ENCODE assay signal across 18 cellular contexts in the genomic region with DNA sequence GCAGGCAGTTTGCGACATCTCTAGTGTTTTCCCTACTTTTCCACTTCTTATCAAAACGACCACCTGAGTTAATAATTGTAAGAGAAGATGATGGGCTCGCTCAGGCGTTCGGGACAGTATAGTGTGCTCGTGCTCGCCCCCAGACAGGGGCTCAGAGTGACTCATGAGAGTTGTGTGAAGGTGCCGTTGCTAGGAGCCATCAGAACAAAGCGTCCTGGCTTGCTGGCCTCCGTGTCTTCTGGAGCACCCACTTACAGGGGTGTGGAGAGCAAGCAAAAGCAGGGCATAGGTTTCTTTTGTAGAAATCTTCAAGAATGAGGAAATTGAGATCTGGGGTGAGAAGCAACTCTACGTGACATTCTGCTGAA.
DNase-seq lines count a peak whose midpoint lies in the region; ATAC-seq and TF ChIP-seq lines count a peak whose summit lies in the region.
"Had no signal": no experiment of that assay in that cellular context is flagged by ENCODE, and none has a peak within 500 bp of the region (broad histone marks: within the 10 kb centered on the region; RNA-seq: fewer than 3 reads in every experiment).

No MANE protein-coding gene starts in this region.

- no peaks in the 10 kb centered on the region for H3K27me3 ChIP-seq in BE2C
- H3K27me3 ChIP-seq: esophagus squamous epithelium had no signal

- no peaks in the 10 kb centered on the region for H3K36me3 ChIP-seq in BE2C
- H3K36me3 ChIP-seq: esophagus squamous epithelium, right lobe of liver had no signal

- ATAC-seq in GM18867 (IDR thresholded peaks at IDR 0.05; ENCODE audit: unreplicated experiment) (peak; percentile 32), HG02759 (IDR thresholded peaks at IDR 0.05; ENCODE audit: unreplicated experiment) (peak; percentile 67)
- no peak for ATAC-seq in central memory CD8-positive, alpha-beta T cell (replicated peaks; ENCODE audit: extremely low read depth, poor library complexity, severe bottlenecking)
- ATAC-seq: left ventricle myocardium superior, right lobe of liver had no signal

- no peak overlapping the region for H3K4me3 ChIP-seq in BE2C (ENCODE audit: low read depth, low read length)
- H3K4me3 ChIP-seq: esophagus squamous epithelium, PC-9, right lobe of liver had no signal

- TF ChIP-seq CTCF in BE2C (IDR thresholded peaks at IDR 0.05; ENCODE audit: low read depth, low read length) (no peak), mesothelial cell of epicardium (IDR thresholded peaks at IDR 0.05; ENCODE audit: unreplicated experiment) (no peak)

- DNase-seq in BE2C (peak; percentile 20), mesothelial cell of epicardium (ENCODE audit: low spot score in 2 of 2, unreplicated experiment in 2 of 2) (no peak), OCI-M1 (lab: John Stamatoyannopoulos, UW) (no peak), NCI-H1436 treated with DMSO at 0.1 percent for 48 hours (lab: John Stamatoyannopoulos, UW) (no peak)
- DNase-seq in central memory CD8-positive, alpha-beta T cell (ENCODE audit: low spot score in 2 of 2), result no peak
- DNase-seq in activated CD4-positive, alpha-beta T cell treated with anti-CD3 and anti-CD28 coated beads for 48 hours, result no peak
- DNase-seq: activated CD4-positive, CD25-positive, alpha-beta regulatory T cell; activated gamma-delta T cell; amniotic stem cell; caudate nucleus; esophagus squamous epithelium; left ventricle myocardium superior; occipital lobe; right lobe of liver; stimulated activated naive CD4-positive, alpha-beta T cell had no signal

- no peaks in the 10 kb centered on the region for H3K9me3 ChIP-seq in BE2C
- H3K9me3 ChIP-seq: esophagus squamous epithelium, right lobe of liver had no signal

- no peaks in the 10 kb centered on the region for H3K36me3 Mint-ChIP-seq in central memory CD8-positive, alpha-beta T cell (ENCODE audit: insufficient read depth)
- no peaks in the 10 kb centered on the region for H3K36me3 Mint-ChIP-seq in mesothelial cell of epicardium

- H3K4me1 ChIP-seq in BE2C, result peaks cover 5% of the 10 kb centered on the region
- H3K4me1 ChIP-seq: esophagus squamous epithelium, right lobe of liver had no signal

- H3K9me3 Mint-ChIP-seq in central memory CD8-positive, alpha-beta T cell, result no peaks in the 10 kb centered on the region
- H3K9me3 Mint-ChIP-seq in mesothelial cell of epicardium, result peaks cover 34% of the 10 kb centered on the region

- peak overlapping the region; percentile 39 for H3K27ac Mint-ChIP-seq in central memory CD8-positive, alpha-beta T cell (ENCODE audit: low read depth)
- H3K27ac Mint-ChIP-seq in mesothelial cell of epicardium, result no peak overlapping the region

- no peak overlapping the region for H3K4me3 Mint-ChIP-seq in central memory CD8-positive, alpha-beta T cell
- H3K4me3 Mint-ChIP-seq in mesothelial cell of epicardium, result no peak overlapping the region

- no peaks in the 10 kb centered on the region for H3K27me3 Mint-ChIP-seq in central memory CD8-positive, alpha-beta T cell
- H3K27me3 Mint-ChIP-seq in mesothelial cell of epicardium (ENCODE audit: low read depth), result peaks cover 18% of the 10 kb centered on the region

- H3K4me1 Mint-ChIP-seq in central memory CD8-positive, alpha-beta T cell, result peaks cover 5% of the 10 kb centered on the region
- H3K4me1 Mint-ChIP-seq in mesothelial cell of epicardium, result no peaks in the 10 kb centered on the region
